ENCODE assay signal across 18 cellular contexts in genomic region chrX:108494416-108495095, GRCh38. TPM values are rescaled to one million over a fixed set of nuclear protein-coding genes. Genes with fewer than 3 reads are reported as not detected.
DNase-seq lines count a peak whose midpoint lies in the region; ATAC-seq and TF ChIP-seq lines count a peak whose summit lies in the region.
"Had no signal": no experiment of that assay in that cellular context is flagged by ENCODE, and none has a peak within 500 bp of the region (broad histone marks: within the 10 kb centered on the region; RNA-seq: fewer than 3 reads in every experiment).

No MANE protein-coding gene starts in this region.

- H3K4me3 ChIP-seq in astrocyte of the spinal cord (ENCODE audit: low read depth, low read length) (no peak overlapping the region), fibroblast of pulmonary artery (replicated peaks; ENCODE audit: low read depth, low read length) (no peak overlapping the region)
- H3K4me3 ChIP-seq: GM23338 had no signal

- CTCF ChIA-PET in activated CD8-positive, alpha-beta memory T cell treated with anti-CD3 and anti-CD28 coated beads, Interleukin-2, amount 10 ng/mL, durations not matched to agents 7 days and 5 days (lab: Charles Lee): no interaction called here

- in situ Hi-C loops in astrocyte of the spinal cord (cut with HindIII; ENCODE audit: low sequenced_read_pairs): no loop called here

- no peak overlapping the region for H3K27ac Mint-ChIP-seq in activated CD8-positive, alpha-beta memory T cell treated with anti-CD3 and anti-CD28 coated beads, Interleukin-2, amount 10 ng/mL, durations not matched to agents 7 days and 5 days
- H3K27ac Mint-ChIP-seq: CD4-positive, alpha-beta T cell; GM23338 had no signal

- no peaks in the 10 kb centered on the region for H3K36me3 Mint-ChIP-seq in activated CD8-positive, alpha-beta memory T cell treated with anti-CD3 and anti-CD28 coated beads, Interleukin-2, amount 10 ng/mL, durations not matched to agents 7 days and 5 days

- H3K4me3 Mint-ChIP-seq in activated CD8-positive, alpha-beta memory T cell treated with anti-CD3 and anti-CD28 coated beads, Interleukin-2, amount 10 ng/mL, durations not matched to agents 7 days and 5 days: no peak overlapping the region
- H3K4me3 Mint-ChIP-seq: CD4-positive, alpha-beta T cell; GM23338 had no signal

- H3K9me3 Mint-ChIP-seq in activated CD8-positive, alpha-beta memory T cell treated with anti-CD3 and anti-CD28 coated beads, Interleukin-2, amount 10 ng/mL, durations not matched to agents 7 days and 5 days (ENCODE audit: low read depth): no peaks in the 10 kb centered on the region
- H3K9me3 Mint-ChIP-seq: CD4-positive, alpha-beta T cell; GM23338 had no signal

- TF ChIP-seq CTCF in astrocyte of the spinal cord (IDR thresholded peaks at IDR 0.05; ENCODE audit: low read depth, low read length) (no peak), fibroblast of pulmonary artery (IDR thresholded peaks at IDR 0.05; ENCODE audit: low read length, missing control alignments) (no peak)

- no peak for ATAC-seq in activated CD8-positive, alpha-beta memory T cell treated with anti-CD3 and anti-CD28 coated beads, Interleukin-2, amount 10 ng/mL, durations not matched to agents 7 days and 5 days
- ATAC-seq in GM18873 (IDR thresholded peaks at IDR 0.05; ENCODE audit: low FRiP score, unreplicated experiment) (no peak), GM18498 (IDR thresholded peaks at IDR 0.05; ENCODE audit: unreplicated experiment) (no peak)
- ATAC-seq: GM23338, HepG2 had no signal

- H3K27me3 Mint-ChIP-seq in activated CD8-positive, alpha-beta memory T cell treated with anti-CD3 and anti-CD28 coated beads, Interleukin-2, amount 10 ng/mL, durations not matched to agents 7 days and 5 days: no peaks in the 10 kb centered on the region
- H3K27me3 Mint-ChIP-seq: CD4-positive, alpha-beta T cell had no signal

- peak; percentile 0 for DNase-seq in HT1080 (ENCODE audit: low read depth)
- DNase-seq in astrocyte of the spinal cord (ENCODE audit: low read depth, low spot score): peak; percentile 45
- DNase-seq in fibroblast of pulmonary artery (ENCODE audit: low read depth): peak; percentile 34
- no peak for DNase-seq in activated CD4-positive, alpha-beta T cell treated with anti-CD3 and anti-CD28 coated beads, Interleukin-2, amount 50 U/mL, for 1 hour
- no peak for DNase-seq in activated CD8-positive, alpha-beta memory T cell treated with anti-CD3 and anti-CD28 coated beads, Interleukin-2, amount 10 ng/mL, durations not matched to agents 7 days and 5 days
- DNase-seq: BE2C; CD4-positive, alpha-beta T cell; NCI-H1048; NCI-H146; NCI-H2081; NCI-H510A treated with DMSO at 0.1 percent for 48 hours; NCI-H82 had no signal

- H3K4me1 Mint-ChIP-seq in activated CD8-positive, alpha-beta memory T cell treated with anti-CD3 and anti-CD28 coated beads, Interleukin-2, amount 10 ng/mL, durations not matched to agents 7 days and 5 days: no peaks in the 10 kb centered on the region

RNA-seq across cellular contexts. Expression of gene COL4A5, which starts 54.9 kb away (rescaled TPM):
- 6.8 and 7.2 TPM in 2 replicates for total RNA-seq in HT1080 (2014; rRNA removed; shearing (Covaris generic))
- 4.7 and 6.7 TPM in 2 replicates for polyA plus RNA-seq in HT1080 (2015; cell fraction: cytosol; rRNA removed)
- polyA plus RNA-seq in HT1080 (2015; cell fraction: nucleus; rRNA removed): 73.9 and 78.0 TPM in 2 replicates
- not detected for total RNA-seq in activated CD8-positive, alpha-beta memory T cell treated with anti-CD3 and anti-CD28 coated beads, Interleukin-2, amount 10 ng/mL, durations not matched to agents 7 days and 5 days
- total RNA-seq: CD4-positive, alpha-beta T cell had no signal

RNA-seq across cellular contexts. Expression of gene COL4A6, which starts 56.3 kb away (rescaled TPM):
- 0.07 and 0.08 TPM in 2 replicates for total RNA-seq in HT1080 (2014; rRNA removed; shearing (Covaris generic))
- 0.34 and 0.41 TPM in 2 replicates for polyA plus RNA-seq in HT1080 (2015; cell fraction: cytosol; rRNA removed)
- polyA plus RNA-seq in HT1080 (2015; cell fraction: nucleus; rRNA removed): 1.2 TPM in 2 replicates
- not detected for total RNA-seq in activated CD8-positive, alpha-beta memory T cell treated with anti-CD3 and anti-CD28 coated beads, Interleukin-2, amount 10 ng/mL, durations not matched to agents 7 days and 5 days
- total RNA-seq: CD4-positive, alpha-beta T cell; G401; SK-MEL-5 had no signal

Comparison
In these comparisons a context has a peak if more than half of its experiments do, and no peak if none do; other contexts are left out.
1. DNase-seq: peak in HT1080 (single experiment), astrocyte of the spinal cord (single experiment) and fibroblast of pulmonary artery (single experiment); none in activated CD4-positive, alpha-beta T cell treated with anti-CD3 and anti-CD28 coated beads, Interleukin-2, amount 50 U/mL, for 1 hour (single experiment) and activated CD8-positive, alpha-beta memory T cell treated with anti-CD3 and anti-CD28 coated beads, Interleukin-2, amount 10 ng/mL, durations not matched to agents 7 days and 5 days (single experiment).